ENCODE assay signal across 20 cellular contexts in the genomic region with DNA sequence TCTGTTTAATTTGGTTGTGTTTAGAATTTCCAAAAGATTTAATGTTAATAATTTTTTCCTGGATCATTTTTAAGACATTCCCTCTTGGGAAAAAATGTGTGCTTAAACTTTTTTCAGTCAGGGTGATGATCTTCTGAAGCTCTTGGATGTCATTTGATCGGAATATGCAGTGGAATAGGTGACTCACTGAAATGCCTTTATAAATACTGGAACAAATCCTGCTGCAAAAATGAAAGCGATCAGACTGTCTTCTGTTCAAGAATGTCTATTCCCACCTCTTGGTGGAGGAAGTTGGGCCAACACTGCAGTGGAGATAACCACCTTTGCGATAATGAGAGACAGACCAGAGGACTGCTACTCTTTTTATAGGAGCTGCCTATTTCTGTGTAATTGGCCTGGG. TPM values are rescaled to one million over a fixed set of nuclear protein-coding genes. Genes with fewer than 3 reads are reported as not detected.
DNase-seq lines count a peak whose midpoint lies in the region; ATAC-seq and TF ChIP-seq lines count a peak whose summit lies in the region.
"Had no signal": no experiment of that assay in that cellular context is flagged by ENCODE, and none has a peak within 500 bp of the region (broad histone marks: within the 10 kb centered on the region; RNA-seq: fewer than 3 reads in every experiment).

No MANE protein-coding gene starts in this region.

- intact Hi-C loops in A673 (cut with micrococcal nuclease; ENCODE audit: unreplicated experiment) = no loop called here

- no peaks in the 10 kb centered on the region for H3F3A ChIP-seq in GM23248 (ENCODE audit: insufficient read depth)

- TF ChIP-seq CTCF in A673 (conservative IDR thresholded peaks at IDR 0.05; ENCODE audit: low read depth, low read length) (no peak), astrocyte of the cerebellum (IDR thresholded peaks at IDR 0.05; ENCODE audit: low read depth, low read length, missing control alignments) (no peak), fibroblast of the aortic adventitia (IDR thresholded peaks at IDR 0.05; ENCODE audit: insufficient read depth, low read length) (no peak)

- no peak overlapping the region for H2AFZ ChIP-seq in GM23248
- H2AFZ ChIP-seq: GM23338 had no signal

- H3K36me3 ChIP-seq in A673 (ENCODE audit: insufficient read depth, low read length, poor library complexity, severe bottlenecking) (peaks cover 6% of the 10 kb centered on the region), GM23248 (ENCODE audit: low read depth) (peaks cover 23% of the 10 kb centered on the region; the same call in 1 of the 2 replicates), SJCRH30 (peaks cover 15% of the 10 kb centered on the region)

- 80 to 83% methylated on average over 3 of the region's 3 CpGs for WGBS in GM23248 (ENCODE audit: low coverage in 1 of 2, low lambda C conversion rate in 2 of 2, missing lambda C conversion rate in 2 of 2), 2 experiments

- H3K9ac ChIP-seq in GM23248 = no peak overlapping the region

- DNase-seq in A673 (ENCODE audit: low spot score) (no peak), GM23248 (peak; percentile 14), astrocyte of the cerebellum (ENCODE audit: low read depth) (peak; percentile 55), fibroblast of the aortic adventitia (ENCODE audit: low read depth) (peak; percentile 4), cerebellar cortex (ENCODE audit: low spot score) (no peak), SJCRH30 (no peak), cerebellum (ENCODE audit: low spot score) (no peak)
- DNase-seq: activated gamma-delta T cell treated with Interleukin-2 at 50 U/mL for 16 hours; CD4-positive, alpha-beta T cell; DMS153; effector CD4-positive, alpha-beta T cell; heart left ventricle; KG1; MV-4-11; NCI-H187; NCI-H774; SHP77; stimulated activated CD4-positive, alpha-beta T cell treated with anti-CD3 and anti-CD28 coated beads, Interleukin-12 subunit alpha, Interleukin-12 subunit beta, amount 100 ng/mL, for 4 hours had no signal

- H3K4me2 ChIP-seq in GM23248 (ENCODE audit: unreplicated experiment) = no peak overlapping the region
- H3K4me2 ChIP-seq: GM23338 had no signal

- TSS peak; percentile 32 for BruUV-seq in A673 (replicated peaks; lab: Mats Ljungman, UMichigan)

- no peak for ATAC-seq in GM19023 (IDR thresholded peaks at IDR 0.05; ENCODE audit: unreplicated experiment)
- ATAC-seq: GM23338, heart left ventricle had no signal

- H3K4me3 ChIP-seq in A673 (ENCODE audit: low read depth, low read length, poor library complexity, severe bottlenecking) (no peak overlapping the region), GM23248 (no peak overlapping the region), astrocyte of the cerebellum (ENCODE audit: low read depth, low read length) (no peak overlapping the region), fibroblast of the aortic adventitia (ENCODE audit: low read depth, low read length) (no peak overlapping the region), SJCRH30 (no peak overlapping the region)
- H3K4me3 ChIP-seq: GM23338, heart left ventricle had no signal

- H3K27me3 ChIP-seq in A673 (replicated peaks; ENCODE audit: insufficient read depth, low read depth, low read length, poor library complexity) = no peaks in the 10 kb centered on the region
- no peaks in the 10 kb centered on the region for H3K27me3 ChIP-seq in GM23248 (replicated peaks; ENCODE audit: insufficient read depth)
- no peaks in the 10 kb centered on the region for H3K27me3 ChIP-seq in SJCRH30
- H3K27me3 ChIP-seq: heart left ventricle had no signal

- no peaks in the 10 kb centered on the region for H3K79me2 ChIP-seq in GM23248 (ENCODE audit: insufficient read depth)

- H3K9me3 ChIP-seq in A673 (ENCODE audit: low read depth, low read length, poor library complexity, severe bottlenecking) (no peaks in the 10 kb centered on the region), GM23248 (ENCODE audit: low read depth) (no peaks in the 10 kb centered on the region), SJCRH30 (replicated peaks) (no peaks in the 10 kb centered on the region)
- H3K9me3 ChIP-seq: heart left ventricle had no signal

- no peaks in the 10 kb centered on the region for H3K9me2 ChIP-seq in GM23248 (ENCODE audit: insufficient read depth)

- in situ Hi-C loops in GM23248 (cut with MboI) (no loop called here), astrocyte of the cerebellum (cut with HindIII; ENCODE audit: low sequenced_read_pairs) (no loop called here)

- CTCF ChIA-PET in A673 (lab: Charles Lee) = interaction anchor here (0.5 kb wide), 1 partner anchor 10 kb away, joined by 3 read pairs; no protein-coding TSS in a partner anchor

- H3K27ac ChIP-seq in A673 (ENCODE audit: low read depth, low read length, poor library complexity, severe bottlenecking) = no peak overlapping the region
- H3K27ac ChIP-seq in GM23248 = no peak overlapping the region
- no peak overlapping the region for H3K27ac ChIP-seq in SJCRH30
- H3K27ac ChIP-seq: heart left ventricle had no signal

- no peaks in the 10 kb centered on the region for H3K4me1 ChIP-seq in A673 (ENCODE audit: insufficient read depth, low read length, poor library complexity, severe bottlenecking)
- H3K4me1 ChIP-seq in GM23248 (ENCODE audit: insufficient read depth) = no peaks in the 10 kb centered on the region
- H3K4me1 ChIP-seq in SJCRH30 = no peaks in the 10 kb centered on the region

- POLR2A ChIA-PET in A673 (lab: Charles Lee; ENCODE audit: low non-redundant PET) = no interaction called here

- no peaks in the 10 kb centered on the region for H4K20me1 ChIP-seq in GM23248 (ENCODE audit: insufficient read depth)

RNA-seq across cellular contexts. Expression of a gene that starts 46.7 kb away (rescaled TPM):
- total RNA-seq in A673 (2021) (20.3 and 21.5 TPM in 2 replicates), fibroblast of the aortic adventitia (ENCODE audit: low replicate concordance) (13.7 and 23.8 TPM in 2 replicates), cerebellum (44.5 TPM)
- 14.3 and 16.0 TPM in 2 replicates for total RNA-seq in GM23248 (2014; rRNA removed; shearing (Covaris generic))
- polyA plus RNA-seq in GM23248 (2016; fragmentation: Nextera tagmentation; extraction: Ambion mirVana) = 5.7 and 6.6 TPM in 2 replicates
- 26.7 and 31.8 TPM in 2 replicates for total RNA-seq in SJCRH30 (2014; rRNA removed; shearing (Covaris generic))

Comparison
In these comparisons a context has a peak if more than half of its experiments do, and no peak if none do; other contexts are left out.
1. DNase-seq: peak in GM23248 (single experiment), astrocyte of the cerebellum (single experiment) and fibroblast of the aortic adventitia (single experiment); none in A673 (single experiment), cerebellar cortex (single experiment), SJCRH30 (0 of 2) and cerebellum (single experiment).